1 cellular context compared by ENCODE assay signal in the genomic region with DNA sequence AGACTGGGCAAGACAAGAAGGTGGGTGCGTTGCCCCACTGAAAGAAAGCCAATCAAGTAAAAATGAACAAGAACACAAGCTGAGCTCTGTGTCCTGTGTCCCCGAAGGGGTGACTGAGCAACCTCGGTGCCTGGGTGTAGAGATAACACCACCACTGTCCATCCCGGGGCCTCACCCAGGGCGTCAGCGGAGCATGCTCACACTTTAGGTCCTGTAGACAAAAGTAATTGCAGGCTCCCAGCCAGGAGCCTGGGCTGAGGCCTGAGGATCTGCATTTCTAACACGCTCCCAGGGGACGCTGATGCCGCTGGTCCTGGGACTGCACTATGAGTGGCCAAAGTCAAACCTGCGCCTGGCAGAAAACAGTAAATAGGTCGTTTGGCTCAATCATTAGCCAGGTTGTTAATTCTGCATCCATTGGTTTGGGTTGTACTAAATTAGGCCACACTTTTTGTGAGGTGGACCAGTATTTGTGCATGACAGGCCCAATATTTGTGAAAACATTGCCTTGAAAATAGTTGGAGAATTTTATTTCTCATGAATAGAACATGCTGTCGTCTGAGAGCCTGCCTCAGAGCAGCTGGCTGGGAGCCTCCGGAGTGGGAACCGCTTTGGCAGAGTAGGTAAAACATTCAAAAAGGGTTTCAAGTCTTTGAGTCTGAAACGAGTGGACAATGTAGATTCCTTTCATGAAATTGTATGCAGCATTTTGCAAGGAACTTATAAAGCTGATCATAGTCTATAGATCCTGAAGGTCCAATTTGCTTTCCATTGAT.
TF ChIP-seq lines count a peak whose summit lies in the region.

No MANE protein-coding gene starts in this region.

TF ChIP-seq in K562, 482 proteins besides CTCF, POLR2A, EP300 and RAD21 (continued from another document and continues in another):
- peak; percentile 71; the same call in 1 of the 2 replicates for TF ChIP-seq ZNF592 (IDR thresholded peaks at IDR 0.05)
- 0 out of 2 replicates have a peak, but pooled peaks have one; percentile 23 for TF ChIP-seq POLR2G (IDR thresholded peaks at IDR 0.05; ENCODE audit: low read depth, low read length)
- TF ChIP-seq E2F3 (CRISPR knock-in tag; IDR thresholded peaks at IDR 0.05): 0 out of 2 replicates have a peak, but pooled peaks have one; percentile 8
- TF ChIP-seq RCOR1 (IDR thresholded peaks at IDR 0.05; ENCODE audit: borderline replicate concordance in 1 of 2, low read depth in 2 of 2, low read length in 2 of 2): peak; percentile 68 to 96; a peak in 3 of 4 replicates
- TF ChIP-seq ERF (CRISPR knock-in tag; IDR thresholded peaks at IDR 0.05): no peak
- TF ChIP-seq NRF1 (conservative IDR thresholded peaks at IDR 0.05 in 1 of 2, IDR thresholded peaks at IDR 0.05 in 1 of 2): peak; percentile 88 to 90
- peak; percentile 66 for TF ChIP-seq STAT5A (IDR thresholded peaks at IDR 0.05; ENCODE audit: borderline replicate concordance, low read length)
- peak; percentile 87 for TF ChIP-seq SMARCE1 (IDR thresholded peaks at IDR 0.05)
- TF ChIP-seq SMARCC2 (IDR thresholded peaks at IDR 0.05; ENCODE audit: low read depth): peak; percentile 80
- 0 out of 2 replicates have a peak, but pooled peaks have one; percentile 22 for TF ChIP-seq ZNF175 (CRISPR knock-in tag; IDR thresholded peaks at IDR 0.05; ENCODE audit: low read depth)
- TF ChIP-seq ESRRA (IDR thresholded peaks at IDR 0.05; ENCODE audit: borderline replicate concordance, low read depth): peak; percentile 59; the same call in 1 of the 2 replicates
- no peak for TF ChIP-seq THRB (CRISPR knock-in tag; conservative IDR thresholded peaks at IDR 0.05)
- no peak for TF ChIP-seq ARID3B (CRISPR knock-in tag; IDR thresholded peaks at IDR 0.05; ENCODE audit: borderline replicate concordance)
- TF ChIP-seq ZMIZ1 (IDR thresholded peaks at IDR 0.05; ENCODE audit: low read depth in 2 of 2, low read length in 2 of 2): peak in 1 of 2 experiments; percentile 80; a peak in 2 of 4 replicates
- TF ChIP-seq KDM5B (IDR thresholded peaks at IDR 0.05; ENCODE audit: insufficient replicate concordance, low read depth, low read length): no peak
- TF ChIP-seq EWSR1 (IDR thresholded peaks at IDR 0.05; ENCODE audit: borderline replicate concordance, low read depth, partially characterized antibody): no peak
- peak in 1 of 2 experiments; percentile 56; a peak in 1 of 4 replicates for TF ChIP-seq HDAC1 (IDR thresholded peaks at IDR 0.05)
- TF ChIP-seq NCOR1 (IDR thresholded peaks at IDR 0.05): peak; percentile 81
- TF ChIP-seq ARID3A (IDR thresholded peaks at IDR 0.05; ENCODE audit: borderline replicate concordance, low read depth, low read length): no peak
- TF ChIP-seq CREM (IDR thresholded peaks at IDR 0.05; ENCODE audit: low read depth): peak; percentile 77
- no peak for TF ChIP-seq RREB1 (CRISPR knock-in tag; IDR thresholded peaks at IDR 0.05)
- TF ChIP-seq ADNP (tag; IDR thresholded peaks at IDR 0.05): peak; percentile 74; the same call in 1 of the 2 replicates
- no peak for TF ChIP-seq POU5F1 (IDR thresholded peaks at IDR 0.05; ENCODE audit: borderline replicate concordance, low read depth, low read length, partially characterized antibody)
- 0 out of 2 replicates have a peak, but pooled peaks have one; percentile 26 for TF ChIP-seq ZNF584 (CRISPR knock-in tag; IDR thresholded peaks at IDR 0.05; ENCODE audit: low read depth)
